15 cellular contexts compared by ENCODE assay signal in genomic region chr22:47112566-47112965, GRCh38.
"Had no signal": no experiment of that assay in that cellular context is flagged by ENCODE, and none has a peak within 500 bp of the region (broad histone marks: within the 10 kb centered on the region; RNA-seq: fewer than 3 reads in every experiment).

No MANE protein-coding gene starts in this region.

- H3K36me3 ChIP-seq: pancreas, uterus had no signal

- H3K9me3 ChIP-seq: mucosa of descending colon, pancreas, suprapubic skin, thyroid gland, upper lobe of left lung, uterus had no signal

- H3K4me1 ChIP-seq: heart right ventricle, thyroid gland, upper lobe of left lung, uterus had no signal

- H3K4me3 ChIP-seq: heart right ventricle, mucosa of descending colon, pancreas, suprapubic skin, thyroid gland, upper lobe of left lung, uterus had no signal

- H3K27ac ChIP-seq: heart right ventricle, pancreas, suprapubic skin, thyroid gland, upper lobe of left lung had no signal

- H3K27me3 ChIP-seq: heart right ventricle, pancreas, suprapubic skin, thyroid gland, upper lobe of left lung, uterus had no signal

- DNase-seq: effector memory CD4-positive, alpha-beta T cell; heart right ventricle; islet precursor cell; mammary epithelial cell; naive thymus-derived CD8-positive, alpha-beta T cell; nucleus accumbens; stimulated activated CD4-positive, alpha-beta T cell treated with anti-CD3 and anti-CD28 coated beads, Interleukin-4, amount 100 ng/mL, for 1 hour; stimulated activated CD8-positive, alpha-beta memory T cell treated with anti-CD3 and anti-CD28 coated beads, Interleukin-4, amount 100 ng/mL, for 48 hours; stimulated activated naive CD8-positive, alpha-beta T cell treated with anti-CD3 and anti-CD28 coated beads, Interleukin-15, Interleukin-2, amounts not matched to agents 100 U/mL and 50 U/mL, for 24 hours; thyroid gland; upper lobe of left lung; uterus had no signal
